31 cellular contexts compared by ENCODE assay signal in genomic region chr12:2111816-2112215, GRCh38. TPM values are rescaled to one million over a fixed set of nuclear protein-coding genes. Genes with fewer than 3 reads are reported as not detected.
DNase-seq lines count a peak whose midpoint lies in the region; ATAC-seq and TF ChIP-seq lines count a peak whose summit lies in the region.
"Had no signal": no experiment of that assay in that cellular context is flagged by ENCODE, and none has a peak within 500 bp of the region (broad histone marks: within the 10 kb centered on the region; RNA-seq: fewer than 3 reads in every experiment).

No MANE protein-coding gene starts in this region.

- H3K9ac ChIP-seq in muscle layer of colon (ENCODE audit: low read length): no peak overlapping the region

- H3K27me3 ChIP-seq in cardiac muscle cell: no peaks in the 10 kb centered on the region
- no peaks in the 10 kb centered on the region for H3K27me3 ChIP-seq in muscle layer of colon (ENCODE audit: control insufficient read depth in 1 of 2, insufficient read depth in 2 of 2, low read length in 2 of 2)
- H3K27me3 ChIP-seq in transverse colon: no peaks in the 10 kb centered on the region
- H3K27me3 ChIP-seq: neutrophil, vagina had no signal

- WGBS in transverse colon (ENCODE audit: low coverage in 1 of 2), 2 donors: 86% methylated on average over 13 of the region's 13 CpGs; no CpG with 5 or more reads in 1 of the 2 donors

- DNase-seq in cardiac muscle cell (ENCODE audit: low read depth in 1 of 2, low spot score in 1 of 2): no peak
- no peak for DNase-seq in Right ventricle myocardium superior
- peak; percentile 24 for DNase-seq in cerebellum (ENCODE audit: low spot score)
- DNase-seq in transverse colon: no peak
- DNase-seq in activated CD8-positive, alpha-beta memory T cell treated with anti-CD3 and anti-CD28 coated beads, Interleukin-2, amount 50 U/mL, for 4 hours: no peak
- no peak for DNase-seq in sciatic nerve (ENCODE audit: low spot score)
- DNase-seq: activated CD4-positive, alpha-beta memory T cell treated with anti-CD3 and anti-CD28 coated beads for 36 hours; activated CD4-positive, CD25-positive, alpha-beta regulatory T cell treated with anti-CD3 and anti-CD28 coated beads, Interleukin-2, amount 50 U/mL, for 72 hours; activated naive CD4-positive, alpha-beta T cell treated with anti-CD3 and anti-CD28 coated beads for 36 hours; AML-193; Calu3; CD4-positive, CD25-positive, alpha-beta regulatory T cell; DND-41; effector CD8-positive, alpha-beta T cell; GF-D8; MV-4-11; naive B cell; NCI-H146; NCI-H526; PC-3; SHP77; substantia nigra had no signal

- peaks cover 7% of the 10 kb centered on the region for H3K36me3 ChIP-seq in cardiac muscle cell
- peaks cover 13% of the 10 kb centered on the region for H3K36me3 ChIP-seq in muscle layer of colon (ENCODE audit: insufficient read depth, low read length)
- no peaks in the 10 kb centered on the region for H3K36me3 ChIP-seq in transverse colon
- H3K36me3 ChIP-seq: neutrophil, prostate gland, vagina had no signal

- ATAC-seq in Right ventricle myocardium superior (ENCODE audit: poor library complexity) (no peak), GM19395 (IDR thresholded peaks at IDR 0.05; ENCODE audit: unreplicated experiment) (no peak), sciatic nerve (no peak)
- ATAC-seq: A549; PC-3; stimulated activated memory B cell treated with anti-CD40 and anti-IgM and Interleukin-4, amounts not matched to agents 10 μg/mL and 1 μg/mL and 100 μg/mL, for 72 hours had no signal

- TF ChIP-seq POLR2A in transverse colon (IDR thresholded peaks at IDR 0.05): no peak

- TF ChIP-seq CTCF in cardiac muscle cell (IDR thresholded peaks at IDR 0.05; ENCODE audit: low read depth, low read length): no peak
- TF ChIP-seq CTCF in transverse colon (IDR thresholded peaks at IDR 0.05): no peak

- H3K4me3 ChIP-seq in cardiac muscle cell (no peak overlapping the region), muscle layer of colon (ENCODE audit: low read depth in 1 of 2, low read length in 2 of 2) (no peak overlapping the region), transverse colon (no peak overlapping the region)
- H3K4me3 ChIP-seq: A549, prostate gland, skin epidermis, vagina had no signal

- no peak for TF ChIP-seq EP300 in transverse colon (IDR thresholded peaks at IDR 0.05; ENCODE audit: low read depth)

- H3K27ac ChIP-seq in cardiac muscle cell (peak overlapping the region; percentile 41), muscle layer of colon (ENCODE audit: low read depth, low read length) (peak overlapping the region; percentile 37), transverse colon (peak overlapping the region in 3 of 4 donors; percentile 7 to 61 (median 44))
- H3K27ac ChIP-seq: A549, epithelial cell of prostate, neutrophil, prostate gland, vagina had no signal

- intact Hi-C loops in Right ventricle myocardium superior (cut with DNase I) (loop anchor here (5.0 kb wide), 1 partner anchor 35 kb away; no protein-coding TSS in a partner anchor), transverse colon (cut with DNase I; ENCODE audit: low total_unique reads) (no loop called here), sciatic nerve (cut with DNase I) (no loop called here)

- H3K9me3 ChIP-seq in cardiac muscle cell (ENCODE audit: low read depth) (no peaks in the 10 kb centered on the region), muscle layer of colon (ENCODE audit: low read length) (no peaks in the 10 kb centered on the region), transverse colon (no peaks in the 10 kb centered on the region)
- H3K9me3 ChIP-seq: A549, neutrophil, prostate gland, vagina had no signal

- H3K4me1 ChIP-seq in cardiac muscle cell (ENCODE audit: low read depth) (peaks cover 39% of the 10 kb centered on the region), muscle layer of colon (ENCODE audit: insufficient read depth, low read length) (peaks cover 60% of the 10 kb centered on the region), transverse colon (peaks cover 0 to 16% (median 11%) of the 10 kb centered on the region in 4 donors)
- H3K4me1 ChIP-seq: A549, prostate gland, vagina had no signal

- in situ Hi-C loops in transverse colon (cut with MboI; ENCODE audit: low pct_ligation_motif_present in 1 of 4, low pct_unique_long_range_greater_than_20kb in 1 of 4, low sequenced_read_pairs in 3 of 4): no loop called here

RNA-seq across cellular contexts. Expression of gene CACNA1C, which starts 59.0 kb away (rescaled TPM):
- total RNA-seq in cardiac muscle cell (53.9 and 77.8 TPM in 2 replicates), Right ventricle myocardium superior (151 TPM), cerebellum (20.9 TPM), transverse colon (10 to 100 TPM; 18.8 to 35.2 (median 24.8) TPM), sciatic nerve (9.0 TPM)
- polyA plus RNA-seq in cardiac muscle cell: 30.4 and 40.8 TPM in 2 replicates
- total RNA-seq: Calu3, PC-3 had no signal
- polyA plus RNA-seq: A549 had no signal
